Comparison of ENCODE assay signal across 24 cellular contexts in the genomic region with DNA sequence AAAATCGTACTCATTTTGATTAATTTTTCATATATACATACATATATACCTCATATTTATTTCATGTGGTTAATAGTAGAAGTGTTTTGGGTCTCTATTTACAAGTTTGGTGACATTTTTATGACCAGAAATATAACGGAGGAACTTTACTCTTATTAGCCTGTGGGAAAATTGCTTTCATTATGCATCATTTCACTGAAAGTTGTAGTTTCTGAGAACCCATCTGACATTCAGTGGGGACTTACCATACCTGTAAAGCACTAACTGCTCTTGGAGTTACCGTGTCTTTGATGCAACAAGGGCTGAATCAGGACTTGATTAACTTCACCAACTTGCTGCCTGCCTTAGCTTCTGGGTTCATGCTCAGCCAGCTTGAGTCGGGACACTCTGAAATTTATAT.
A peak's percentile ranks its signal among the peaks of the same experiment; 100 is the strongest.
DNase-seq lines count a peak whose midpoint lies in the region; ATAC-seq lines count a peak whose summit lies in the region.
"Had no signal": no experiment of that assay in that cellular context is flagged by ENCODE, and none has a peak within 500 bp of the region (broad histone marks: within the 10 kb centered on the region; RNA-seq: fewer than 3 reads in every experiment).

No MANE protein-coding gene starts in this region.

- no peak for DNase-seq in SW480 (ENCODE audit: low spot score)
- DNase-seq in stimulated activated CD4-positive, alpha-beta T cell treated with anti-CD3 and anti-CD28 coated beads, Interleukin-2, amount 100 ng/mL, for 48 hours = no peak
- DNase-seq: activated CD4-positive, alpha-beta T cell treated with anti-CD3 and anti-CD28 coated beads, Interleukin-2, amount 10 ng/mL, durations not matched to agents 24 days and 14 days; activated CD8-positive, alpha-beta memory T cell treated with anti-CD3 and anti-CD28 coated beads, Interleukin-2, amount 10 ng/mL, durations not matched to agents 7 days and 5 days; activated naive CD4-positive, alpha-beta T cell treated with anti-CD3 and anti-CD28 coated beads for 36 hours; activated T-cell treated with anti-CD3 and anti-CD28 coated beads, Interleukin-2, amount 50 U/mL, for 72 hours; CD4-positive, CD25-positive, alpha-beta regulatory T cell; colonic mucosa; endodermal cell; gastrocnemius medialis; mesendoderm; naive thymus-derived CD8-positive, alpha-beta T cell; NCI-H1092 treated with DMSO at 0.1 percent for 48 hours; NCI-H2029; occipital lobe; OCI-M1; stimulated activated CD4-positive, alpha-beta T cell treated with anti-CD3 and anti-CD28 coated beads, Interleukin-1b, Interleukin-23, amount 100 ng/mL, for 48 hours; WERI-Rb-1 had no signal

- ATAC-seq in GM18502 (IDR thresholded peaks at IDR 0.05; ENCODE audit: poor library complexity, unreplicated experiment) = peak; percentile 48
- peak; percentile 40 for ATAC-seq in GM21576 (IDR thresholded peaks at IDR 0.05; ENCODE audit: unreplicated experiment)
- peak; percentile 66 for ATAC-seq in HG03457 (IDR thresholded peaks at IDR 0.05; ENCODE audit: unreplicated experiment)
- ATAC-seq in GM18520 (IDR thresholded peaks at IDR 0.05; ENCODE audit: unreplicated experiment) = no peak
- ATAC-seq in HG03521 (IDR thresholded peaks at IDR 0.05; ENCODE audit: unreplicated experiment) = no peak
- ATAC-seq: activated CD8-positive, alpha-beta memory T cell treated with anti-CD3 and anti-CD28 coated beads, Interleukin-2, amount 10 ng/mL, durations not matched to agents 7 days and 5 days; gastrocnemius medialis; naive thymus-derived CD8-positive, alpha-beta T cell; SK-N-SH treated with all-trans-retinoic acid at 6 μM for 48 hours had no signal

Comparison
In these comparisons a context has a peak if more than half of its experiments do, and no peak if none do; other contexts are left out.
1. ATAC-seq: peak in GM18502 (single experiment), GM21576 (single experiment) and HG03457 (single experiment); none in GM18520 (single experiment) and HG03521 (single experiment).